9 cellular contexts compared by ENCODE assay signal in the genomic region with DNA sequence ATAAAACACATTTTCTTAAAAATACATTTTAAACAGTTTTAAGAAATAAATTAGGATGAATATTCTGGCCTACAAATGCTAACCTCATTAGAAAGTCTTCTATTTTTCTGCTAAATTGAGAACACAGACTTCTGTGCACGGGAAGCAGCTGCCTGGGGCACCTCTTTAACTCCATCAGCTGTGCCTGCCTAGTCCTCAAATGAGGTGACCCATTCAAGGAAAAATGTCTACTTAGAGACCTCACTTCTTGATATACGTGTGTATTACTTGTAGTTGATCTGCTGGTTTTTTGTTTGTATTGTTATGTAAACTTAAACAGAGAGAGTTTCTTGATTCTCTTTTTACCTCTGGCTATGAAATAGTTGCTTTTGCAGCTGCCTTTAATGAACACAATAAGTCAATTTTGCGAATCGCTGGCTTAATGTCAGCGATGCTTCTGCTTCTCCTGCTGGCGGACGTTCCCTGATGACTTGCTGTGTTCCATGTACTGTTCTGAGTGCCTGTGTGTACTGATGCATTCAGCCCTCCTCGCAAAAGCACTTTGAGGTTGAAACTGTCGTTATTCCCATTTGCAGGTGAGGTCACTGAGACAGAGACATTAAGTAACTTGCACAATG.
DNase-seq lines count a peak whose midpoint lies in the region; ATAC-seq and TF ChIP-seq lines count a peak whose summit lies in the region.
"Had no signal": no experiment of that assay in that cellular context is flagged by ENCODE, and none has a peak within 500 bp of the region (broad histone marks: within the 10 kb centered on the region; RNA-seq: fewer than 3 reads in every experiment).

No MANE protein-coding gene starts in this region.

- H3K4me1 Mint-ChIP-seq in activated CD4-positive, alpha-beta T cell treated with anti-CD3 and anti-CD28 coated beads, Interleukin-2, amount 10 ng/mL, durations not matched to agents 7 days and 5 days, result no peaks in the 10 kb centered on the region

- H3K27me3 ChIP-seq in HAP-1 (ENCODE audit: low read depth), result no peaks in the 10 kb centered on the region
- H3K27me3 ChIP-seq in Panc1 (ENCODE audit: control insufficient read depth, insufficient read depth, low read length), result no peaks in the 10 kb centered on the region
- no peaks in the 10 kb centered on the region for H3K27me3 ChIP-seq in left ventricle myocardium inferior (ENCODE audit: low read depth)
- no peaks in the 10 kb centered on the region for H3K27me3 ChIP-seq in smooth muscle cell (ENCODE audit: low read depth)
- H3K27me3 ChIP-seq: upper lobe of left lung had no signal

- no peak overlapping the region for H2AFZ ChIP-seq in smooth muscle cell (ENCODE audit: low read depth)

- 87% methylated on average over 9 of the region's 9 CpGs for WGBS in smooth muscle cell (ENCODE audit: low lambda C conversion rate)

- no peak overlapping the region for H3K9ac ChIP-seq in smooth muscle cell (ENCODE audit: low read depth)

- H3K36me3 ChIP-seq in HAP-1 (replicated peaks) (0 out of 2 replicates have a peak, but pooled peaks cover 3% of the 10 kb centered on the region), Panc1 (ENCODE audit: control insufficient read depth, insufficient read depth, low read length) (no peaks in the 10 kb centered on the region; the same call in none of the 2 replicates), left ventricle myocardium inferior (no peaks in the 10 kb centered on the region), smooth muscle cell (ENCODE audit: low read depth) (peaks cover 8% of the 10 kb centered on the region)
- H3K36me3 ChIP-seq: upper lobe of left lung had no signal

- peaks cover 17% of the 10 kb centered on the region for H3F3A ChIP-seq in smooth muscle cell (ENCODE audit: low read depth)

- BruUV-seq in Panc1 (replicated peaks; lab: Mats Ljungman, UMichigan), result no TSS peak

- H3K27ac ChIP-seq in Panc1 (ENCODE audit: low read length) (peak overlapping the region; percentile 35; the same call in 1 of the 2 replicates), left ventricle myocardium inferior (replicated peaks) (peak overlapping the region; percentile 7), smooth muscle cell (ENCODE audit: low read depth) (peak overlapping the region; percentile 4)

- POLR2A ChIA-PET in Panc1 (lab: Charles Lee), result no interaction called here
- POLR2A ChIA-PET in activated CD4-positive, alpha-beta T cell treated with anti-CD3 and anti-CD28 coated beads, Interleukin-2, amount 10 ng/mL, durations not matched to agents 7 days and 5 days (lab: Charles Lee), result no interaction called here

- in situ Hi-C loops in HAP-1 (cut with MboI; ENCODE audit: low sequenced_read_pairs) (no loop called here), Panc1 (cut with HindIII; ENCODE audit: low pct_unique_long_range_greater_than_20kb, low sequenced_read_pairs) (no loop called here)

- ATAC-seq in Panc1 (no peak), GM21526 (IDR thresholded peaks at IDR 0.05; ENCODE audit: low FRiP score, unreplicated experiment) (no peak), HG02588 (IDR thresholded peaks at IDR 0.05; ENCODE audit: unreplicated experiment) (no peak)

- no peaks in the 10 kb centered on the region for H3K36me3 Mint-ChIP-seq in activated CD4-positive, alpha-beta T cell treated with anti-CD3 and anti-CD28 coated beads, Interleukin-2, amount 10 ng/mL, durations not matched to agents 7 days and 5 days (ENCODE audit: low read depth)

- H3K9me3 Mint-ChIP-seq in activated CD4-positive, alpha-beta T cell treated with anti-CD3 and anti-CD28 coated beads, Interleukin-2, amount 10 ng/mL, durations not matched to agents 7 days and 5 days, result no peaks in the 10 kb centered on the region

- CTCF ChIA-PET in Panc1 (lab: Charles Lee), result no interaction called here
- CTCF ChIA-PET in activated CD4-positive, alpha-beta T cell treated with anti-CD3 and anti-CD28 coated beads, Interleukin-2, amount 10 ng/mL, durations not matched to agents 7 days and 5 days (lab: Charles Lee), result no interaction called here

- TF ChIP-seq CTCF in Panc1 (IDR thresholded peaks at IDR 0.05) (no peak), left ventricle myocardium inferior (IDR thresholded peaks at IDR 0.05; ENCODE audit: borderline replicate concordance) (no peak), smooth muscle cell (IDR thresholded peaks at IDR 0.05; ENCODE audit: borderline replicate concordance, insufficient read depth, poor library complexity, severe bottlenecking) (no peak)

- H3K4me3 Mint-ChIP-seq in activated CD4-positive, alpha-beta T cell treated with anti-CD3 and anti-CD28 coated beads, Interleukin-2, amount 10 ng/mL, durations not matched to agents 7 days and 5 days, result no peak overlapping the region

- H4K20me1 ChIP-seq in smooth muscle cell (ENCODE audit: low read depth), result peaks cover 27% of the 10 kb centered on the region

- intact Hi-C loops in Panc1 (cut with micrococcal nuclease; ENCODE audit: unreplicated experiment) (no loop called here), left ventricle myocardium inferior (cut with micrococcal nuclease) (no loop called here)

- peaks cover 51% of the 10 kb centered on the region for H3K79me2 ChIP-seq in smooth muscle cell (ENCODE audit: low read depth)

- no peak overlapping the region for H3K4me3 ChIP-seq in HAP-1
- no peak overlapping the region for H3K4me3 ChIP-seq in Panc1 (ENCODE audit: low read depth in 2 of 2, low read length in 2 of 2)
- H3K4me3 ChIP-seq in left ventricle myocardium inferior, result no peak overlapping the region
- no peak overlapping the region for H3K4me3 ChIP-seq in smooth muscle cell
- H3K4me3 ChIP-seq: upper lobe of left lung had no signal

- H3K4me1 ChIP-seq in HAP-1, result peaks cover 13% of the 10 kb centered on the region
- H3K4me1 ChIP-seq in Panc1 (ENCODE audit: control insufficient read depth, insufficient read depth, low read length), result peaks cover 7% of the 10 kb centered on the region
- peaks cover 21% of the 10 kb centered on the region for H3K4me1 ChIP-seq in left ventricle myocardium inferior
- H3K4me1 ChIP-seq in smooth muscle cell (ENCODE audit: low read depth), result no peaks in the 10 kb centered on the region
- H3K4me1 ChIP-seq: upper lobe of left lung had no signal

- peak; percentile 59 to 79 for DNase-seq in HAP-1 (ENCODE audit: low spot score in 2 of 2)
- no peak for DNase-seq in Panc1 (ENCODE audit: low read depth, low spot score)
- no peak for DNase-seq in left ventricle myocardium inferior
- no peak for DNase-seq in smooth muscle cell (lab: John Stamatoyannopoulos, UW; ENCODE audit: unreplicated experiment)
- DNase-seq in activated CD4-positive, alpha-beta T cell treated with anti-CD3 and anti-CD28 coated beads, Interleukin-2, amount 10 ng/mL, durations not matched to agents 7 days and 5 days, result no peak
- DNase-seq: activated gamma-delta T cell treated with Interleukin-2 at 50 U/mL for 16 hours, upper lobe of left lung had no signal

- H3K27ac Mint-ChIP-seq in activated CD4-positive, alpha-beta T cell treated with anti-CD3 and anti-CD28 coated beads, Interleukin-2, amount 10 ng/mL, durations not matched to agents 7 days and 5 days, result no peak overlapping the region

- H3K27me3 Mint-ChIP-seq in activated CD4-positive, alpha-beta T cell treated with anti-CD3 and anti-CD28 coated beads, Interleukin-2, amount 10 ng/mL, durations not matched to agents 7 days and 5 days, result peaks cover 19% of the 10 kb centered on the region

- H3K4me2 ChIP-seq in smooth muscle cell, result no peak overlapping the region

- no peaks in the 10 kb centered on the region for H3K9me3 ChIP-seq in HAP-1
- H3K9me3 ChIP-seq in Panc1 (ENCODE audit: control insufficient read depth, insufficient read depth, low read depth, low read length), result no peaks in the 10 kb centered on the region
- no peaks in the 10 kb centered on the region for H3K9me3 ChIP-seq in left ventricle myocardium inferior (replicated peaks)
- no peaks in the 10 kb centered on the region for H3K9me3 ChIP-seq in smooth muscle cell (replicated peaks; ENCODE audit: low read depth)
- H3K9me3 ChIP-seq: upper lobe of left lung had no signal

Comparison
In these comparisons a context has a peak if more than half of its experiments do, and no peak if none do; other contexts are left out.
1. DNase-seq: peak in HAP-1 (2 of 2); none in Panc1 (single experiment), left ventricle myocardium inferior (single experiment), smooth muscle cell (single experiment) and activated CD4-positive, alpha-beta T cell treated with anti-CD3 and anti-CD28 coated beads, Interleukin-2, amount 10 ng/mL, durations not matched to agents 7 days and 5 days (single experiment).
2. Peak in every context shown above with its lines, with median percentiles within 50 percentile points of each other: H3K27ac ChIP-seq.